ENCODE assay signal across 25 cellular contexts in the genomic region with DNA sequence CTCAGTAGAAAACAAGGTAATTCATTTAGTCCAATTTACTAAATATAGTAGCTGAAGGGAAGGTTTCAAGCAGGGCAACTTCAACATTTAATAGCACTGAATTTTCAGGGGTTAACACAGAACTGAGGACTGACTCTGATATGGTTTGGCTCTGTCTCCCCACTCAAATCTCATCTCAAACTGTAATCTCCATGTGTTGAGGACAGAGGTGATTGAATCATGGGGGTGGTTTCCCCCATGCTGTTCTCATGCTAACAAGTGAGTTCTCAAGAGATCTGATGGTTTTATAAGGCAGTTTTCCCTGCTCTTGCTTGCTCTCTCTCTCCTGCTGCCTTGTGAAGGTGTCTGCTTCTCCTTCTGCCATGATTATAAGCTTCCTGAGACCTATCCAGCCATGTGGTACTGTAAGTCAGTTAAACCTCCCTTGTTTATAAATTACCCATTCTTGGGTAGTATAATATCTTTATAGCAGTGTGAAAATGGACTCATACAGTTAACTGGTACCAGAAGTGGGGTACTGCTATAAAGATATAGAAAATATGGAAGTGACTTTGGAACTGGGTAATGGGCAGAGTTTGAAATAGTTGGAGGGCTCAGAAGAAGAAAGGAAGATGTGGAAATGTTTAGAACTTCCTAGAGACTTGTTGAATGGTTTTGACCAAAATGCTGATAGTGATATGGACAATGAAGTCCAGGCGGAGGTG. TPM values are rescaled to one million over a fixed set of nuclear protein-coding genes. Genes with fewer than 3 reads are reported as not detected.
DNase-seq lines count a peak whose midpoint lies in the region; ATAC-seq and TF ChIP-seq lines count a peak whose summit lies in the region.
"Had no signal": no experiment of that assay in that cellular context is flagged by ENCODE, and none has a peak within 500 bp of the region (broad histone marks: within the 10 kb centered on the region; RNA-seq: fewer than 3 reads in every experiment).

No MANE protein-coding gene starts in this region.

- H3K27me3 ChIP-seq in MG63 = no peaks in the 10 kb centered on the region
- H3K27me3 ChIP-seq: BLaER1 treated with 17β-estradiol and CSF1 and Interleukin-3, amounts not matched to agents 10 nM and 100 nM had no signal

- peaks cover 2% of the 10 kb centered on the region for H3K4me1 Mint-ChIP-seq in activated CD4-positive, alpha-beta T cell treated with anti-CD3 and anti-CD28 coated beads for 36 hours
- peaks cover 10% of the 10 kb centered on the region for H3K4me1 Mint-ChIP-seq in activated T-cell treated with anti-CD3 and anti-CD28 coated beads, Interleukin-2, amount 50 U/mL, for 72 hours (ENCODE audit: low read depth)
- peaks cover 10% of the 10 kb centered on the region for H3K4me1 Mint-ChIP-seq in activated T-cell treated with anti-CD3 and anti-CD28 coated beads, Interleukin-2, amount 50 U/mL, for 24 hours (ENCODE audit: low read depth)
- no peaks in the 10 kb centered on the region for H3K4me1 Mint-ChIP-seq in activated T-helper 17 cell treated with anti-CD3 and anti-CD28 coated beads, Interleukin-2, amount 50 U/mL, for 72 hours
- H3K4me1 Mint-ChIP-seq: B cell had no signal

- no peaks in the 10 kb centered on the region for H3K27me3 Mint-ChIP-seq in activated CD4-positive, alpha-beta T cell treated with anti-CD3 and anti-CD28 coated beads for 36 hours
- H3K27me3 Mint-ChIP-seq in activated T-cell treated with anti-CD3 and anti-CD28 coated beads, Interleukin-2, amount 50 U/mL, for 72 hours (ENCODE audit: low read depth) = no peaks in the 10 kb centered on the region
- no peaks in the 10 kb centered on the region for H3K27me3 Mint-ChIP-seq in activated T-cell treated with anti-CD3 and anti-CD28 coated beads, Interleukin-2, amount 50 U/mL, for 24 hours
- no peaks in the 10 kb centered on the region for H3K27me3 Mint-ChIP-seq in activated T-helper 17 cell treated with anti-CD3 and anti-CD28 coated beads, Interleukin-2, amount 50 U/mL, for 72 hours
- H3K27me3 Mint-ChIP-seq: B cell; CD4-positive, alpha-beta T cell had no signal

- CTCF ChIA-PET in activated CD4-positive, alpha-beta T cell treated with anti-CD3 and anti-CD28 coated beads for 36 hours (lab: Charles Lee) = interaction anchor here (0.5 to 0.6 kb wide), 2 partner anchors 55 to 228 kb away, joined by 3 read pairs; no protein-coding TSS in a partner anchor
- CTCF ChIA-PET in HEK293 (lab: Yijun Ruan, JAX) = no interaction called here

- no peak overlapping the region for H3K4me3 Mint-ChIP-seq in activated CD4-positive, alpha-beta T cell treated with anti-CD3 and anti-CD28 coated beads for 36 hours
- no peak overlapping the region for H3K4me3 Mint-ChIP-seq in activated T-cell treated with anti-CD3 and anti-CD28 coated beads, Interleukin-2, amount 50 U/mL, for 72 hours
- H3K4me3 Mint-ChIP-seq in activated T-cell treated with anti-CD3 and anti-CD28 coated beads, Interleukin-2, amount 50 U/mL, for 24 hours = no peak overlapping the region
- no peak overlapping the region for H3K4me3 Mint-ChIP-seq in activated T-helper 17 cell treated with anti-CD3 and anti-CD28 coated beads, Interleukin-2, amount 50 U/mL, for 72 hours
- H3K4me3 Mint-ChIP-seq: B cell; CD4-positive, alpha-beta T cell; CD8-positive, alpha-beta T cell had no signal

- no peaks in the 10 kb centered on the region for H3K4me1 ChIP-seq in HEK293 (ENCODE audit: control insufficient read depth, insufficient read depth, low read length)
- H3K4me1 ChIP-seq: A549; BLaER1 treated with 17β-estradiol and CSF1 and Interleukin-3, amounts not matched to agents 10 nM and 100 nM; Caco-2 had no signal

- H3K27ac ChIP-seq in HEK293 (ENCODE audit: extremely low read depth, low read depth, low read length) = no peak overlapping the region
- H3K27ac ChIP-seq: 22Rv1; A549; BLaER1 treated with 17β-estradiol and CSF1 and Interleukin-3, amounts not matched to agents 10 nM and 100 nM; C4-2B had no signal

- H3K9me3 Mint-ChIP-seq in activated CD4-positive, alpha-beta T cell treated with anti-CD3 and anti-CD28 coated beads for 36 hours (ENCODE audit: low read depth) = peaks cover 9% of the 10 kb centered on the region
- H3K9me3 Mint-ChIP-seq in activated T-cell treated with anti-CD3 and anti-CD28 coated beads, Interleukin-2, amount 50 U/mL, for 72 hours = peaks cover 4 to 9% of the 10 kb centered on the region in 2 donors
- peaks cover 11% of the 10 kb centered on the region for H3K9me3 Mint-ChIP-seq in activated T-cell treated with anti-CD3 and anti-CD28 coated beads, Interleukin-2, amount 50 U/mL, for 24 hours
- peaks cover 9% of the 10 kb centered on the region for H3K9me3 Mint-ChIP-seq in activated T-helper 17 cell treated with anti-CD3 and anti-CD28 coated beads, Interleukin-2, amount 50 U/mL, for 72 hours
- H3K9me3 Mint-ChIP-seq: CD4-positive, alpha-beta T cell had no signal

- DNase-seq in activated CD4-positive, alpha-beta T cell treated with anti-CD3 and anti-CD28 coated beads for 36 hours = no peak
- DNase-seq in activated CD4-positive, alpha-beta T cell treated with anti-CD3 and anti-CD28 coated beads, Interleukin-2, amount 50 U/mL, for 1 hour = no peak
- DNase-seq in activated T-cell treated with anti-CD3 and anti-CD28 coated beads, Interleukin-2, amount 50 U/mL, for 72 hours = no peak
- DNase-seq in activated T-cell treated with anti-CD3 and anti-CD28 coated beads, Interleukin-2, amount 50 U/mL, for 24 hours = no peak
- no peak for DNase-seq in MG63
- DNase-seq: AML-193; Caco-2; CD4-positive, alpha-beta T cell; CD8-positive, alpha-beta T cell; DMS 273 treated with DMSO at 0.1 percent for 48 hours; DMS153; DMS53; DMS79; DND-41; EL; GDM1 had no signal

- ATAC-seq in activated CD4-positive, alpha-beta T cell treated with anti-CD3 and anti-CD28 coated beads for 36 hours = peak; percentile 33
- peak; percentile 39 to 45 for ATAC-seq in activated T-cell treated with anti-CD3 and anti-CD28 coated beads, Interleukin-2, amount 50 U/mL, for 72 hours (replicated peaks in 1 of 2)
- ATAC-seq in activated T-helper 17 cell treated with anti-CD3 and anti-CD28 coated beads, Interleukin-2, amount 50 U/mL, for 72 hours (replicated peaks) = peak; percentile 55
- ATAC-seq in HG03139 (IDR thresholded peaks at IDR 0.05; ENCODE audit: unreplicated experiment) = no peak
- ATAC-seq: A549; CD8-positive, alpha-beta T cell; GM12878 had no signal

- H3K4me3 ChIP-seq in HEK293 (ENCODE audit: low read depth, low read length) (no peak overlapping the region), MG63 (no peak overlapping the region)
- H3K4me3 ChIP-seq: A549; BLaER1 treated with 17β-estradiol and CSF1 and Interleukin-3, amounts not matched to agents 10 nM and 100 nM; GM12878 had no signal

- intact Hi-C loops in activated CD4-positive, alpha-beta T cell treated with anti-CD3 and anti-CD28 coated beads for 36 hours (cut with DNase I, micrococcal nuclease) = no loop called here

- peaks cover 7% of the 10 kb centered on the region for H3K36me3 Mint-ChIP-seq in activated CD4-positive, alpha-beta T cell treated with anti-CD3 and anti-CD28 coated beads for 36 hours (ENCODE audit: low read depth)
- peaks cover 6 to 16% of the 10 kb centered on the region in 2 donors for H3K36me3 Mint-ChIP-seq in activated T-cell treated with anti-CD3 and anti-CD28 coated beads, Interleukin-2, amount 50 U/mL, for 72 hours (ENCODE audit: insufficient read depth in 2 of 2)
- peaks cover 19% of the 10 kb centered on the region for H3K36me3 Mint-ChIP-seq in activated T-cell treated with anti-CD3 and anti-CD28 coated beads, Interleukin-2, amount 50 U/mL, for 24 hours (ENCODE audit: low read depth)
- H3K36me3 Mint-ChIP-seq in activated T-helper 17 cell treated with anti-CD3 and anti-CD28 coated beads, Interleukin-2, amount 50 U/mL, for 72 hours (ENCODE audit: low read depth) = peaks cover 3% of the 10 kb centered on the region

- H3K9me3 ChIP-seq in HEK293 (ENCODE audit: control insufficient read depth, insufficient read depth, low read depth, low read length) (no peaks in the 10 kb centered on the region), MG63 (peaks cover 3% of the 10 kb centered on the region; the same call in 1 of the 2 replicates)

- POLR2A ChIA-PET in activated CD4-positive, alpha-beta T cell treated with anti-CD3 and anti-CD28 coated beads for 36 hours (lab: Charles Lee) = no interaction called here
- POLR2A ChIA-PET in HEK293 (lab: Yijun Ruan, JAX) = no interaction called here

- H3K36me3 ChIP-seq in HEK293 (ENCODE audit: control insufficient read depth in 2 of 2, insufficient read depth in 1 of 2, low read length in 2 of 2) (no peaks in the 10 kb centered on the region; a peak in 1 of 3 replicates), MG63 (no peaks in the 10 kb centered on the region)

- no peak overlapping the region for H3K27ac Mint-ChIP-seq in activated CD4-positive, alpha-beta T cell treated with anti-CD3 and anti-CD28 coated beads for 36 hours
- no peak overlapping the region for H3K27ac Mint-ChIP-seq in activated T-cell treated with anti-CD3 and anti-CD28 coated beads, Interleukin-2, amount 50 U/mL, for 72 hours
- no peak overlapping the region for H3K27ac Mint-ChIP-seq in activated T-cell treated with anti-CD3 and anti-CD28 coated beads, Interleukin-2, amount 50 U/mL, for 24 hours
- H3K27ac Mint-ChIP-seq in activated T-helper 17 cell treated with anti-CD3 and anti-CD28 coated beads, Interleukin-2, amount 50 U/mL, for 72 hours = no peak overlapping the region
- H3K27ac Mint-ChIP-seq: B cell; CD4-positive, alpha-beta T cell; CD8-positive, alpha-beta T cell had no signal

- no peak for TF ChIP-seq CTCF in HEK293 (tag by site-specific recombination; IDR thresholded peaks at IDR 0.05)

TF ChIP-seq in HEK293, 187 proteins besides CTCF, POLR2A, EP300 and RAD21:
- TF ChIP-seq ZNF707 (tag by site-specific recombination; IDR thresholded peaks at IDR 0.05) = peak; percentile 60; the same call in 1 of the 2 replicates
- no peak for TF ChIP-seq ZNF514 (tag by site-specific recombination; IDR thresholded peaks at IDR 0.05)
- TF ChIP-seq WT1 (tag by site-specific recombination; IDR thresholded peaks at IDR 0.05) = no peak

RNA-seq across cellular contexts. Expression of a gene that starts 9.8 kb away (rescaled TPM):
- 10 to 100 TPM; 13.1 to 14.5 TPM for total RNA-seq in activated CD4-positive, alpha-beta T cell treated with anti-CD3 and anti-CD28 coated beads for 36 hours
- 10 to 100 TPM; 23.7 to 31.4 TPM for total RNA-seq in activated T-cell treated with anti-CD3 and anti-CD28 coated beads, Interleukin-2, amount 50 U/mL, for 72 hours
- 10 to 100 TPM in 1 of 2 donors, 1 to 10 TPM in 1; 9.4 to 11.7 TPM for total RNA-seq in activated T-helper 17 cell treated with anti-CD3 and anti-CD28 coated beads, Interleukin-2, amount 50 U/mL, for 72 hours
- total RNA-seq in MG63 (2014; rRNA removed; shearing (Covaris generic); ENCODE audit: low replicate concordance) = 9.3 and 15.9 TPM in 2 replicates
